In the genomic region with DNA sequence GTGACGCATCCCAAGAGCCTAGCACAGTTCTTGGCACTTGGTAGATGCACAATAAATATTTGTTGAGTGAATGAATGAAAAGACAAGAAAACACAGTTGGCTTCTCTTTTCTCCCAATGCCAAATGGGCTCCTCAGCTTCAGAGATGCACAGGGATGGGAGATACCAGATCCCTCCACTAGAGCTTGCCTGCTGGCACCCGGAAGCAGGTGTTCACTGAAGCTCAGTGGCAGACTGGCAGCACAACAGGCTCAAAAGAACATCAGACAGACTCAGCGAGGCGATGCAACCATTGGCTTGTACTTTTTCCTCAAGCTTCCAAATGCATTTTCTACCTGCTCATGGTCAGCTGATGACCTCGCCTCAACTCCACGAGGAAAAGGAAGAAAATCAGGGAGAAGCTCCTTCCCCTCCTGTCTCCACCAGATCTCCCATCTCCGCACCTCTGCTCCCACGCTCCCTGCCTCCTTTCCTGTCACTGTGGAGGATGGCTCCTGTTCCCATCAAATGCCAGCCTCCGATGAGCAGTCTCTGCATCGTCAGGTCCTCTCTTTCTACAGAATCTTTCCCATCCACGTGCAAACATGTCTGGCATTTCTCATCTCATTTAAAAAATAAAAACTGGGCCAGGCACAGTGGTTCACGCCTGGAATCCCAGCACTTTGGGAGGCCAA, we compare ENCODE assay signal across 12 cellular contexts. TPM values are rescaled to one million over a fixed set of nuclear protein-coding genes. Genes with fewer than 3 reads are reported as not detected.
DNase-seq lines count a peak whose midpoint lies in the region; ATAC-seq and TF ChIP-seq lines count a peak whose summit lies in the region.
"Had no signal": no experiment of that assay in that cellular context is flagged by ENCODE, and none has a peak within 500 bp of the region (broad histone marks: within the 10 kb centered on the region; RNA-seq: fewer than 3 reads in every experiment).

No MANE protein-coding gene starts in this region.

- no peak overlapping the region for H3K27ac Mint-ChIP-seq in HFFc6
- H3K27ac Mint-ChIP-seq: T-helper 17 cell had no signal

- no peak overlapping the region for H2BK5ac ChIP-seq in neuronal stem cell (ENCODE audit: low read length)

- no peak overlapping the region for H2BK15ac ChIP-seq in neuronal stem cell (ENCODE audit: low read length)

- no peaks in the 10 kb centered on the region for H3K27me3 ChIP-seq in kidney epithelial cell (ENCODE audit: control insufficient read depth, insufficient read depth, low read length)
- peaks cover 0 to 5% (median 0%) of the 10 kb centered on the region in 3 experiments for H3K27me3 ChIP-seq in neuronal stem cell (ENCODE audit: control insufficient read depth in 3 of 3, insufficient read depth in 3 of 3, low read depth in 1 of 3, low read length in 3 of 3)

- H3K4me2 ChIP-seq in neuronal stem cell (ENCODE audit: insufficient read depth, low read length, poor library complexity, severe bottlenecking) = no peak overlapping the region

- no peak overlapping the region for H3K4me3 Mint-ChIP-seq in HFFc6
- H3K4me3 Mint-ChIP-seq: T-helper 17 cell had no signal

- no peak overlapping the region for H3K14ac ChIP-seq in neuronal stem cell (ENCODE audit: low read length)

- H3K23ac ChIP-seq in neuronal stem cell (ENCODE audit: low read depth, low read length, poor library complexity) = no peak overlapping the region

- H3K4me3 ChIP-seq in kidney epithelial cell (ENCODE audit: low read depth, low read length) (no peak overlapping the region), neuronal stem cell (ENCODE audit: low read length in 2 of 2) (no peak overlapping the region)

- H3K9me3 Mint-ChIP-seq in HFFc6 = no peaks in the 10 kb centered on the region

- H2BK12ac ChIP-seq in neuronal stem cell (ENCODE audit: low read length) = no peak overlapping the region

- TF ChIP-seq CTCF in HFFc6 (IDR thresholded peaks at IDR 0.05) (peak; percentile 24; the same call in 1 of the 2 replicates), kidney epithelial cell (IDR thresholded peaks at IDR 0.05; ENCODE audit: insufficient read depth, low read length, poor library complexity, severe bottlenecking) (peak; percentile 22)

- peaks cover 4% of the 10 kb centered on the region; the same call in 1 of the 2 replicates for H3K4me1 Mint-ChIP-seq in HFFc6 (ENCODE audit: low read depth)
- H3K4me1 Mint-ChIP-seq: T-helper 17 cell had no signal

- H3K36me3 ChIP-seq in kidney epithelial cell (ENCODE audit: control insufficient read depth, insufficient read depth, low read length) = no peaks in the 10 kb centered on the region
- H3K36me3 ChIP-seq in neuronal stem cell (replicated peaks in 1 of 2; ENCODE audit: control insufficient read depth in 2 of 2, insufficient read depth in 2 of 2, low read length in 2 of 2) = no peaks in the 10 kb centered on the region

- H3K27ac ChIP-seq in neuronal stem cell (replicated peaks; ENCODE audit: low read length) = no peak overlapping the region

- H3K4me1 ChIP-seq in neuronal stem cell (ENCODE audit: control insufficient read depth in 2 of 2, insufficient read depth in 1 of 2, low read depth in 1 of 2, low read length in 2 of 2) = peaks cover 0 to under 1% of the 10 kb centered on the region in 2 donors

- no peak overlapping the region for H4K8ac ChIP-seq in neuronal stem cell (ENCODE audit: low read depth, low read length)

- no peaks in the 10 kb centered on the region for H3K9me3 ChIP-seq in neuronal stem cell (replicated peaks in 1 of 2; ENCODE audit: control insufficient read depth in 2 of 2, insufficient read depth in 1 of 2, low read depth in 1 of 2, low read length in 2 of 2)

- H3K9ac ChIP-seq in neuronal stem cell (ENCODE audit: low read depth, low read length, poor library complexity) = no peak overlapping the region

- no peak overlapping the region for H4K91ac ChIP-seq in neuronal stem cell (ENCODE audit: low read depth, low read length, poor library complexity)

- WGBS in neuronal stem cell (ENCODE audit: extremely low coverage in 2 of 2, insufficient read length in 2 of 2, insufficient replicate concordance in 1 of 2), 2 donors = no CpG with 5 or more reads among the region's 12 CpGs

- no peaks in the 10 kb centered on the region for H3K79me1 ChIP-seq in neuronal stem cell (ENCODE audit: low read depth, low read length)

- DNase-seq in DMS153 (lab: John Stamatoyannopoulos, UW) (peak; percentile 67), HFFc6 (no peak), RPMI8226 (peak; percentile 8), kidney epithelial cell (ENCODE audit: low read depth) (no peak), iPS-NIHi7 (ENCODE audit: extremely low spot score) (no peak), neuronal stem cell (ENCODE audit: low spot score) (no peak)
- DNase-seq: activated T-cell treated with anti-CD3 and anti-CD28 coated beads for 4 hours, EL, NCI-H1105 treated with DMSO at 0.1 percent for 48 hours, T-helper 17 cell had no signal

- peaks cover 2% of the 10 kb centered on the region for H3K27me3 Mint-ChIP-seq in HFFc6 (ENCODE audit: insufficient read depth)
- H3K27me3 Mint-ChIP-seq: T-helper 17 cell had no signal

- no peak overlapping the region for H3K18ac ChIP-seq in neuronal stem cell (ENCODE audit: low read length)

- no peak overlapping the region for H2AFZ ChIP-seq in neuronal stem cell (ENCODE audit: low read length)

- H3K36me3 Mint-ChIP-seq in HFFc6 (ENCODE audit: low read depth) = no peaks in the 10 kb centered on the region

- no peak overlapping the region for H2AK5ac ChIP-seq in neuronal stem cell (ENCODE audit: low read depth, low read length)

- H3K4ac ChIP-seq in neuronal stem cell (ENCODE audit: low read length) = no peak overlapping the region

- ATAC-seq in GM18511 (IDR thresholded peaks at IDR 0.05; ENCODE audit: unreplicated experiment) (no peak), HG02870 (IDR thresholded peaks at IDR 0.05; ENCODE audit: unreplicated experiment) (no peak)
- ATAC-seq: T-helper 17 cell had no signal

- H2BK120ac ChIP-seq in neuronal stem cell (ENCODE audit: low read depth, low read length) = no peak overlapping the region

RNA-seq across cellular contexts. Expression of gene RAPSN, which starts 5.8 kb away (rescaled TPM):
- total RNA-seq in HFFc6 (2021; fragmentation: NEBNext Ultra II Directional; extraction: Animal tissue kit (Norgen Biotek cat#: 25700)) = under 1 TPM in 1 of 6 experiments, not detected in 5; 0.22 TPM
- 0.14 and 0.21 TPM in 2 replicates for total RNA-seq in kidney epithelial cell
- polyA plus RNA-seq in neuronal stem cell (2013, experiment 1 of 2) = not detected
- polyA plus RNA-seq in neuronal stem cell (2013, experiment 2 of 2) = 0.06 TPM

RNA-seq across cellular contexts. Expression of gene PSMC3, which starts 16.9 kb away (rescaled TPM):
- total RNA-seq in HFFc6 (2021; fragmentation: NEBNext Ultra II Directional; extraction: Animal tissue kit (Norgen Biotek cat#: 25700)) = 100 to 1,000 TPM; 161 to 238 (median 220) TPM
- total RNA-seq in kidney epithelial cell = 115 and 126 TPM in 2 replicates
- polyA plus RNA-seq in neuronal stem cell (2013, experiment 1 of 2) = 74.9 TPM
- polyA plus RNA-seq in neuronal stem cell (2013, experiment 2 of 2) = 75.0 TPM

RNA-seq across cellular contexts. Expression of gene SLC39A13, which starts 34.8 kb away (rescaled TPM):
- 100 to 1,000 TPM in 2 of 6 experiments, 10 to 100 TPM in 4; 78.2 to 126 (median 86.4) TPM for total RNA-seq in HFFc6 (2021; fragmentation: NEBNext Ultra II Directional; extraction: Animal tissue kit (Norgen Biotek cat#: 25700))
- total RNA-seq in kidney epithelial cell = 113 and 117 TPM in 2 replicates
- 21.6 TPM for polyA plus RNA-seq in neuronal stem cell (2013, experiment 1 of 2)
- polyA plus RNA-seq in neuronal stem cell (2013, experiment 2 of 2) = 20.9 TPM

Comparison
In these comparisons a context has a peak if more than half of its experiments do, and no peak if none do; other contexts are left out.
1. DNase-seq: peak in DMS153 (single experiment) and RPMI8226 (single experiment); none in HFFc6 (single experiment), kidney epithelial cell (single experiment), iPS-NIHi7 (single experiment) and neuronal stem cell (single experiment).